12 cellular contexts compared by ENCODE assay signal in genomic region chr10:26503911-26504310, GRCh38.
A peak's percentile ranks its signal among the peaks of the same experiment; 100 is the strongest.
DNase-seq lines count a peak whose midpoint lies in the region; TF ChIP-seq lines count a peak whose summit lies in the region.
"Had no signal": no experiment of that assay in that cellular context is flagged by ENCODE, and none has a peak within 500 bp of the region (broad histone marks: within the 10 kb centered on the region; RNA-seq: fewer than 3 reads in every experiment).

No MANE protein-coding gene starts in this region.

- DNase-seq in stimulated activated CD4-positive, alpha-beta T cell treated with anti-CD3 and anti-CD28 coated beads, Interleukin-4, amount 100 ng/mL, for 24 hours = peak; percentile 19
- no peak for DNase-seq in stimulated activated CD4-positive, alpha-beta T cell treated with anti-CD3 and anti-CD28 coated beads, Interleukin-4, amount 100 ng/mL, for 4 hours
- DNase-seq in OCI-LY7 (ENCODE audit: low spot score) (peak; percentile 28), ecto neural progenitor cell (ENCODE audit: low spot score) (peak; percentile 49), NCI-H1417 (lab: John Stamatoyannopoulos, UW) (no peak), HAP-1 (ENCODE audit: low spot score in 2 of 2) (no peak), NCI-H1105 treated with DMSO at 0.1 percent for 48 hours (lab: John Stamatoyannopoulos, UW) (no peak), NCI-H2107 treated with DMSO at 0.1 percent for 48 hours (lab: John Stamatoyannopoulos, UW; ENCODE audit: unreplicated experiment) (no peak)
- DNase-seq: activated CD8-positive, alpha-beta memory T cell treated with anti-CD3 and anti-CD28 coated beads, Interleukin-2, amount 50 U/mL, for 4 hours; left ventricle myocardium inferior; NCI-H2081 had no signal

- CTCF ChIA-PET in OCI-LY7 (lab: Charles Lee; ENCODE audit: unreplicated experiment) = interaction anchor here (0.6 kb wide), 1 partner anchor 773 kb away, joined by 3 read pairs; no protein-coding TSS in a partner anchor

- H4K20me1 ChIP-seq in OCI-LY7 (ENCODE audit: insufficient read depth, low read length) = no peaks in the 10 kb centered on the region

- H3K36me3 ChIP-seq in OCI-LY7 (ENCODE audit: insufficient read depth, low read length) (peaks cover 98% of the 10 kb centered on the region), HAP-1 (replicated peaks) (no peaks in the 10 kb centered on the region)
- H3K36me3 ChIP-seq: left ventricle myocardium inferior had no signal

- H3K27ac ChIP-seq in OCI-LY7 (ENCODE audit: low read depth, low read length, poor library complexity, severe bottlenecking) = no peak overlapping the region
- H3K27ac ChIP-seq: left ventricle myocardium inferior, SK-N-MC had no signal

- POLR2A ChIA-PET in OCI-LY7 (lab: Charles Lee) = interaction anchor here (0.6 to 1.2 kb wide), 2 partner anchors 20 to 449 kb away, joined by 3 to 4 read pairs; no protein-coding TSS in a partner anchor

- BruUV-seq in OCI-LY7 (replicated peaks; lab: Mats Ljungman, UMichigan) = no TSS peak

- H2AFZ ChIP-seq in OCI-LY7 (ENCODE audit: low read length) = no peak overlapping the region

- no peaks in the 10 kb centered on the region for H3K27me3 ChIP-seq in HAP-1 (ENCODE audit: low read depth)

- 0 out of 2 replicates have a peak, but pooled peaks cover 9% of the 10 kb centered on the region for H3K79me2 ChIP-seq in OCI-LY7 (ENCODE audit: insufficient read depth, low read depth, low read length)

- intact Hi-C loops in OCI-LY7 (cut with micrococcal nuclease; ENCODE audit: unreplicated experiment) = loop anchor here (5.0 kb wide), 1 partner anchor 167 kb away; no protein-coding TSS in a partner anchor

- H3K4me1 ChIP-seq in OCI-LY7 (ENCODE audit: insufficient read depth, low read length, poor library complexity, severe bottlenecking) (no peaks in the 10 kb centered on the region), HAP-1 (no peaks in the 10 kb centered on the region)
- H3K4me1 ChIP-seq: left ventricle myocardium inferior had no signal

- no peak overlapping the region for H3K4me2 ChIP-seq in OCI-LY7 (ENCODE audit: low read length)

- in situ Hi-C loops in HAP-1 (cut with MboI; ENCODE audit: low sequenced_read_pairs) = no loop called here

- H3K9me2 ChIP-seq in OCI-LY7 (ENCODE audit: insufficient read depth, low read length) = no peaks in the 10 kb centered on the region

- H3K9me3 ChIP-seq in OCI-LY7 (ENCODE audit: low read length) (no peaks in the 10 kb centered on the region), HAP-1 (no peaks in the 10 kb centered on the region)

- TF ChIP-seq CTCF in OCI-LY7 (conservative IDR thresholded peaks at IDR 0.05; ENCODE audit: low read length) = peak; percentile 66

- H3K4me3 ChIP-seq in OCI-LY7 (ENCODE audit: low read depth, low read length, poor library complexity, severe bottlenecking) (no peak overlapping the region), HAP-1 (no peak overlapping the region)
- H3K4me3 ChIP-seq: left ventricle myocardium inferior, SK-N-MC had no signal

Comparison
In these comparisons a context has a peak if more than half of its experiments do, and no peak if none do; other contexts are left out.
1. DNase-seq: peak in stimulated activated CD4-positive, alpha-beta T cell treated with anti-CD3 and anti-CD28 coated beads, Interleukin-4, amount 100 ng/mL, for 24 hours (single experiment), OCI-LY7 (single experiment) and ecto neural progenitor cell (single experiment); none in stimulated activated CD4-positive, alpha-beta T cell treated with anti-CD3 and anti-CD28 coated beads, Interleukin-4, amount 100 ng/mL, for 4 hours (0 of 2), NCI-H1417 (0 of 3), HAP-1 (0 of 2), NCI-H1105 treated with DMSO at 0.1 percent for 48 hours (single experiment) and NCI-H2107 treated with DMSO at 0.1 percent for 48 hours (single experiment).